In the genomic region with DNA sequence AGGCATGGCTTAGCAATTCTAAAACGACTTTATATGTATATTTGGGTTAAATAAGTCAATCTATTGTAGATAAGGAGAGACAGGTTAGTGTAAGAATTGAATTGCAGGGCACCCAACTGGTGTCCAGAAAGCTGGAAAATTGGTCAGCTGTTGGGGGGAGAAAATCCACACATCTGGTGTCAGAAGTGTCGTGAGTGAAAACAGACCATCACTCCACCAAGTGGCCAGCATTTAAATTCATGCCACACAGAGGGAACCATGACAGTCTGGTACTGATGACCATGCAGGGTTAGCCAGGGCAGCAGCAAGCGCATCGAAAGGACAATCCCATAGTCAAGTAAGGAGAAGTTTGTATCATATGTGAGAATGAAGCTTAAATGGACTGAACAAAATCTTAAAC, we compare ENCODE assay signal across 11 cellular contexts. TPM values are rescaled to one million over a fixed set of nuclear protein-coding genes. Genes with fewer than 3 reads are reported as not detected.
DNase-seq lines count a peak whose midpoint lies in the region; ATAC-seq and TF ChIP-seq lines count a peak whose summit lies in the region.
"Had no signal": no experiment of that assay in that cellular context is flagged by ENCODE, and none has a peak within 500 bp of the region (broad histone marks: within the 10 kb centered on the region; RNA-seq: fewer than 3 reads in every experiment).

No MANE protein-coding gene starts in this region.

- H3K27ac ChIP-seq in effector memory CD4-positive, alpha-beta T cell (ENCODE audit: insufficient read depth, low read length, poor library complexity, severe bottlenecking): no peak overlapping the region
- H3K27ac ChIP-seq: epithelial cell of prostate had no signal

- no peak overlapping the region for H3K4me3 Mint-ChIP-seq in activated naive CD8-positive, alpha-beta T cell
- H3K4me3 Mint-ChIP-seq: nephron had no signal

- no peaks in the 10 kb centered on the region for H3K27me3 Mint-ChIP-seq in activated naive CD8-positive, alpha-beta T cell

- H3K9me3 ChIP-seq in effector memory CD4-positive, alpha-beta T cell (ENCODE audit: control insufficient read depth, low read length): no peaks in the 10 kb centered on the region

- H3K27ac Mint-ChIP-seq in activated naive CD8-positive, alpha-beta T cell: peak overlapping the region; percentile 58
- H3K27ac Mint-ChIP-seq: nephron had no signal

- TF ChIP-seq CTCF in AG04449 (IDR thresholded peaks at IDR 0.05; ENCODE audit: insufficient read depth, low read length, missing control alignments): peak; percentile 12
- peak; percentile 16 for TF ChIP-seq CTCF in GM13977 (IDR thresholded peaks at IDR 0.05; ENCODE audit: extremely low read depth, insufficient read depth, missing control alignments)

- no peak overlapping the region for H3K4me3 ChIP-seq in AG04449 (ENCODE audit: low read depth, low read length)
- no peak overlapping the region for H3K4me3 ChIP-seq in effector memory CD4-positive, alpha-beta T cell (ENCODE audit: insufficient read depth, low read depth, low read length, poor library complexity, severe bottlenecking)

- H3K36me3 Mint-ChIP-seq in activated naive CD8-positive, alpha-beta T cell: no peaks in the 10 kb centered on the region

- in situ Hi-C loops in GM13977 (cut with MboI; ENCODE audit: low pct_unique_long_range_greater_than_20kb, low sequenced_read_pairs, unreplicated experiment): no loop called here

- peak; percentile 64 for ATAC-seq in left colon

- no peaks in the 10 kb centered on the region for H3K27me3 ChIP-seq in effector memory CD4-positive, alpha-beta T cell (replicated peaks; ENCODE audit: control insufficient read depth, insufficient read depth, low read length, poor library complexity, severe bottlenecking)

- H3K4me1 Mint-ChIP-seq in activated naive CD8-positive, alpha-beta T cell (ENCODE audit: low read depth): peaks cover 14% of the 10 kb centered on the region

- POLR2A ChIA-PET in AG04449 (lab: Yijun Ruan, JAX): interaction anchor here (0.6 kb wide), 1 partner anchor 599 kb away, joined by 3 read pairs; no protein-coding TSS in a partner anchor

- no peaks in the 10 kb centered on the region for H3K4me1 ChIP-seq in effector memory CD4-positive, alpha-beta T cell (ENCODE audit: control insufficient read depth, insufficient read depth, low read length, poor library complexity, severe bottlenecking)

- intact Hi-C loops in left colon (cut with DNase I, micrococcal nuclease): no loop called here

- H3K9me3 Mint-ChIP-seq in activated naive CD8-positive, alpha-beta T cell (ENCODE audit: low read depth): no peaks in the 10 kb centered on the region
- H3K9me3 Mint-ChIP-seq: nephron had no signal

- no peak for DNase-seq in AG04449 (ENCODE audit: low read depth, low spot score)
- no peak for DNase-seq in GM13977 (ENCODE audit: low spot score)
- DNase-seq in left colon: no peak
- DNase-seq in GM19240 (ENCODE audit: insufficient read length, low spot score): no peak
- no peak for DNase-seq in NCI-H748 treated with DMSO at 0.1 percent for 48 hours (lab: John Stamatoyannopoulos, UW)
- DNase-seq in effector memory CD4-positive, alpha-beta T cell: no peak
- DNase-seq in RPMI8226: no peak

- CTCF ChIA-PET in AG04449 (lab: Yijun Ruan, JAX): interaction anchor here (1.2 to 2.0 kb wide), 3 partner anchors 9 to 436 kb away, joined by 4 to 7 read pairs (median 7); no protein-coding TSS in a partner anchor

- H3K36me3 ChIP-seq in effector memory CD4-positive, alpha-beta T cell (ENCODE audit: control insufficient read depth, insufficient read depth, low read length): peaks cover 36% of the 10 kb centered on the region

RNA-seq across cellular contexts. Expression of gene LAX1, which starts 11.7 kb away (rescaled TPM):
- 1 to 10 TPM in 1 of 2 donors, under 1 TPM in 1; 0.98 to 3.5 TPM for total RNA-seq in left colon
- total RNA-seq: HT1080 had no signal

RNA-seq across cellular contexts. Expression of gene ZBED6, which starts 18.8 kb away (rescaled TPM):
- 10 to 100 TPM; 24.4 to 26.7 TPM for total RNA-seq in left colon

RNA-seq across cellular contexts. Expression of gene ZC3H11A, which starts 18.8 kb away (rescaled TPM):
- 10 to 100 TPM; 65.0 to 71.9 TPM for total RNA-seq in left colon
